Comparison of ENCODE assay signal across 8 cellular contexts in genomic region chr12:12172106-12172511, GRCh38.
DNase-seq lines count a peak whose midpoint lies in the region; ATAC-seq and TF ChIP-seq lines count a peak whose summit lies in the region.

No MANE protein-coding gene starts in this region.

- no peak overlapping the region for H3K4me3 ChIP-seq in MG63
- H3K4me3 ChIP-seq in epithelial cell of esophagus (ENCODE audit: low read length) = no peak overlapping the region

- H3K9me3 ChIP-seq in MG63 = no peaks in the 10 kb centered on the region

- peak; percentile 72 for ATAC-seq in GM18499 (IDR thresholded peaks at IDR 0.05; ENCODE audit: insufficient read depth, unreplicated experiment)
- peak; percentile 61 for ATAC-seq in GM21576 (IDR thresholded peaks at IDR 0.05; ENCODE audit: unreplicated experiment)
- no peak for ATAC-seq in Right ventricle myocardium inferior

- peaks cover 3% of the 10 kb centered on the region; the same call in 1 of the 2 replicates for H3K36me3 ChIP-seq in MG63

- intact Hi-C loops in Right ventricle myocardium inferior (cut with DNase I) = no loop called here

- DNase-seq in MG63 = peak; percentile 22
- peak; percentile 83 for DNase-seq in epithelial cell of esophagus (ENCODE audit: low read depth)
- DNase-seq in ureter (ENCODE audit: low spot score) = no peak
- DNase-seq in hepatic stellate cell (ENCODE audit: low spot score) = no peak
- no peak for DNase-seq in Right ventricle myocardium inferior (ENCODE audit: missing footprints)
- DNase-seq in activated gamma-delta T cell treated with Interleukin-2 at 50 U/mL for 16 hours = no peak

- H3K27me3 ChIP-seq in MG63 = no peaks in the 10 kb centered on the region

- no peak for TF ChIP-seq CTCF in epithelial cell of esophagus (IDR thresholded peaks at IDR 0.05; ENCODE audit: insufficient read depth, low read depth, low read length, missing control alignments)

Comparison
In these comparisons a context has a peak if more than half of its experiments do, and no peak if none do; other contexts are left out.
1. DNase-seq: peak in MG63 (single experiment) and epithelial cell of esophagus (single experiment); none in ureter (single experiment), hepatic stellate cell (single experiment), Right ventricle myocardium inferior (single experiment) and activated gamma-delta T cell treated with Interleukin-2 at 50 U/mL for 16 hours (single experiment).